ENCODE assay signal across 21 cellular contexts in the genomic region with DNA sequence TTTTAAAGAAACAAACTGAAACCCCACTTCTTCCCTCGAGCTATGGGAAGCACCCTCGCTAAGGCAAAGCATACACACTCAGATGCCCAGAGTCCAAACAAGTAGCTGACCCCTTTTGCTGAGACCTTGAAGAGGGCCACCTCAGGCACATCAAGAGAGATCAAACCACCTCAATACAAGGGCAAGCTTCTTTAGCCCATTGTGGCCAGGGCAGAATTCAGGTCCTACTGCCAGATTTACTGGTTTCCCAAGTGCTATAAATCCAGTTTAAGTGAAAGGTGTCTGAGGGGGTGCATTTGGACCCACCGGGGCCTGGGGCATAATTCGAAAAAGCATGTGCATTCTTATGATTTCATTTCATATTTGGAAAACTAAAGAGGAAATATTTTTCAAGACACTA. TPM values are rescaled to one million over a fixed set of nuclear protein-coding genes. Genes with fewer than 3 reads are reported as not detected.
DNase-seq lines count a peak whose midpoint lies in the region; ATAC-seq and TF ChIP-seq lines count a peak whose summit lies in the region.
"Had no signal": no experiment of that assay in that cellular context is flagged by ENCODE, and none has a peak within 500 bp of the region (broad histone marks: within the 10 kb centered on the region; RNA-seq: fewer than 3 reads in every experiment).

No MANE protein-coding gene starts in this region.

- TF ChIP-seq POLR2A in gastrocnemius medialis (IDR thresholded peaks at IDR 0.05): no peak

- no peaks in the 10 kb centered on the region for H3K9me3 Mint-ChIP-seq in natural killer cell treated with Interleukin-12 subunit alpha and Interleukin-12 subunit beta and Interleukin-15 and Interleukin-18, amount 100 ng/mL, for 72 hours
- peaks cover 0 to 3% of the 10 kb centered on the region in 2 donors for H3K9me3 Mint-ChIP-seq in natural killer cell
- H3K9me3 Mint-ChIP-seq: CD4-positive, CD25-positive, alpha-beta regulatory T cell had no signal

- peaks cover 0 to 9% of the 10 kb centered on the region in 2 donors for H3K4me1 Mint-ChIP-seq in natural killer cell treated with Interleukin-12 subunit alpha and Interleukin-12 subunit beta and Interleukin-15 and Interleukin-18, amount 100 ng/mL, for 72 hours (ENCODE audit: low read depth in 2 of 2)
- peaks cover 0 to 5% of the 10 kb centered on the region in 2 donors for H3K4me1 Mint-ChIP-seq in natural killer cell

- no peak overlapping the region for H3K27ac Mint-ChIP-seq in natural killer cell treated with Interleukin-12 subunit alpha and Interleukin-12 subunit beta and Interleukin-15 and Interleukin-18, amount 100 ng/mL, for 72 hours
- H3K27ac Mint-ChIP-seq in natural killer cell: no peak overlapping the region

- H3K4me3 ChIP-seq in OCI-LY3 (ENCODE audit: low read length) (no peak overlapping the region), gastrocnemius medialis (no peak overlapping the region)
- H3K4me3 ChIP-seq: A549, GM12878, GM23248 had no signal

- ATAC-seq in natural killer cell treated with Interleukin-12 subunit alpha and Interleukin-12 subunit beta and Interleukin-15 and Interleukin-18, amount 100 ng/mL, for 72 hours: no peak
- ATAC-seq in natural killer cell: no peak
- no peak for ATAC-seq in gastrocnemius medialis

- H4K20me1 ChIP-seq in OCI-LY3 (ENCODE audit: insufficient read depth, low read length): no peaks in the 10 kb centered on the region

- no peaks in the 10 kb centered on the region for H3K27me3 Mint-ChIP-seq in natural killer cell treated with Interleukin-12 subunit alpha and Interleukin-12 subunit beta and Interleukin-15 and Interleukin-18, amount 100 ng/mL, for 72 hours
- H3K27me3 Mint-ChIP-seq in natural killer cell (ENCODE audit: low read depth in 2 of 2): peaks cover 0 to 3% of the 10 kb centered on the region in 2 donors

- H3K4me1 ChIP-seq in OCI-LY3 (ENCODE audit: low read length) (peaks cover 5% of the 10 kb centered on the region; the same call in 1 of the 2 replicates), gastrocnemius medialis (peaks cover 0 to 14% of the 10 kb centered on the region in 2 donors)
- H3K4me1 ChIP-seq: A549 had no signal

- H3K27ac ChIP-seq in OCI-LY3 (ENCODE audit: low read length) (no peak overlapping the region), gastrocnemius medialis (peak overlapping the region; percentile 3 to 56 (median 32))
- H3K27ac ChIP-seq: A549, C4-2B, GM23248 had no signal

- H3K36me3 ChIP-seq in OCI-LY3 (replicated peaks; ENCODE audit: low read depth, low read length) (no peaks in the 10 kb centered on the region), gastrocnemius medialis (peaks cover 0 to 4% of the 10 kb centered on the region in 2 donors)

- peak; percentile 56 for DNase-seq in natural killer cell treated with Interleukin-12 subunit alpha and Interleukin-12 subunit beta and Interleukin-15 and Interleukin-18, amount 100 ng/mL, for 72 hours (ENCODE audit: low spot score)
- DNase-seq in natural killer cell: no peak
- DNase-seq in gastrocnemius medialis: no peak
- DNase-seq in stimulated activated CD4-positive, alpha-beta T cell treated with anti-CD3 and anti-CD28 coated beads, Interleukin-4, amount 100 ng/mL, for 4 hours: no peak
- no peak for DNase-seq in NCI-H69 (lab: John Stamatoyannopoulos, UW)
- DNase-seq in activated CD4-positive, alpha-beta T cell treated with anti-CD3 and anti-CD28 coated beads for 1 hour: no peak
- DNase-seq: 8988T; ACHN; AML-193; CD4-positive, CD25-positive, alpha-beta regulatory T cell; DMS 273 treated with DMSO at 0.1 percent for 48 hours; DMS79; EL; GM23248; H7; HCEC 1CT had no signal

- TF ChIP-seq CTCF in natural killer cell (IDR thresholded peaks at IDR 0.05) (no peak), OCI-LY3 (IDR thresholded peaks at IDR 0.05; ENCODE audit: low read depth, low read length) (no peak), gastrocnemius medialis (IDR thresholded peaks at IDR 0.05 in 4 of 5, conservative IDR thresholded peaks at IDR 0.05 in 1 of 5) (no peak)

- intact Hi-C loops in natural killer cell (cut with micrococcal nuclease): no loop called here
- intact Hi-C loops in gastrocnemius medialis (cut with DNase I; ENCODE audit: low total_unique reads): no loop called here

- in situ Hi-C loops in gastrocnemius medialis (cut with MboI; ENCODE audit: low sequenced_read_pairs in 4 of 4): no loop called here

- H3K4me2 ChIP-seq in OCI-LY3 (ENCODE audit: low read length): peak overlapping the region; percentile 25; the same call in 1 of the 2 replicates
- H3K4me2 ChIP-seq: A549 had no signal

- H3K9me3 ChIP-seq in OCI-LY3 (ENCODE audit: insufficient read depth, low read length) (no peaks in the 10 kb centered on the region), gastrocnemius medialis (no peaks in the 10 kb centered on the region)
- H3K9me3 ChIP-seq: A549 had no signal

- no peaks in the 10 kb centered on the region for H3K36me3 Mint-ChIP-seq in natural killer cell treated with Interleukin-12 subunit alpha and Interleukin-12 subunit beta and Interleukin-15 and Interleukin-18, amount 100 ng/mL, for 72 hours
- H3K36me3 Mint-ChIP-seq in natural killer cell: no peaks in the 10 kb centered on the region
- H3K36me3 Mint-ChIP-seq: CD4-positive, CD25-positive, alpha-beta regulatory T cell; CD8-positive, alpha-beta memory T cell had no signal

- H3K27me3 ChIP-seq in OCI-LY3 (ENCODE audit: low read depth, low read length) (peaks cover 10% of the 10 kb centered on the region), gastrocnemius medialis (no peaks in the 10 kb centered on the region)

- H3K4me3 Mint-ChIP-seq in natural killer cell treated with Interleukin-12 subunit alpha and Interleukin-12 subunit beta and Interleukin-15 and Interleukin-18, amount 100 ng/mL, for 72 hours: no peak overlapping the region
- H3K4me3 Mint-ChIP-seq in natural killer cell: no peak overlapping the region

- H3K9ac ChIP-seq in OCI-LY3 (ENCODE audit: low read length): no peak overlapping the region
- H3K9ac ChIP-seq: GM23248 had no signal

- H3K79me2 ChIP-seq in OCI-LY3 (ENCODE audit: low read length): no peaks in the 10 kb centered on the region

- H2AFZ ChIP-seq in OCI-LY3 (ENCODE audit: low read depth, low read length): no peak overlapping the region
- H2AFZ ChIP-seq: GM23248 had no signal

RNA-seq across cellular contexts. Expression of a gene that starts 40.4 kb away (rescaled TPM):
- total RNA-seq in natural killer cell treated with Interleukin-12 subunit alpha and Interleukin-12 subunit beta and Interleukin-15 and Interleukin-18, amount 100 ng/mL, for 72 hours: under 1 TPM; 0.14 to 0.36 TPM
- total RNA-seq in natural killer cell (under 1 TPM; 0.28 to 0.54 (median 0.45) TPM), gastrocnemius medialis (10 to 100 TPM in 3 of 4 donors, 1 to 10 TPM in 1; 8.7 to 18.8 (median 15.1) TPM)

Comparison
In these comparisons a context has a peak if more than half of its experiments do, and no peak if none do; other contexts are left out.
1. RNA of a gene that starts 40.4 kb away (total RNA-seq): 8.7 to 18.8 TPM in gastrocnemius medialis; 0.28 to 0.54 TPM in natural killer cell and 0.14 to 0.36 TPM in natural killer cell treated with Interleukin-12 subunit alpha and Interleukin-12 subunit beta and Interleukin-15 and Interleukin-18, amount 100 ng/mL, for 72 hours; every median in the first group is over 4 times any median in the second.